ENCODE assay signal across 24 cellular contexts in genomic region chr3:55718956-55719355, GRCh38.
DNase-seq lines count a peak whose midpoint lies in the region; ATAC-seq and TF ChIP-seq lines count a peak whose summit lies in the region.
"Had no signal": no experiment of that assay in that cellular context is flagged by ENCODE, and none has a peak within 500 bp of the region (broad histone marks: within the 10 kb centered on the region; RNA-seq: fewer than 3 reads in every experiment).

No MANE protein-coding gene starts in this region.

- H3K36me3 ChIP-seq in IMR-90 (ENCODE audit: control insufficient read depth, insufficient read depth, low read length) (no peaks in the 10 kb centered on the region), aorta (ENCODE audit: control insufficient read depth in 1 of 2, insufficient read depth in 2 of 2, low read length in 1 of 2) (no peaks in the 10 kb centered on the region), left ventricle myocardium inferior (no peaks in the 10 kb centered on the region), prostate gland (no peaks in the 10 kb centered on the region)
- H3K36me3 ChIP-seq: BLaER1, Peyer's patch, SJCRH30 had no signal

- H3K4me1 Mint-ChIP-seq in nephron, result peaks cover 51% of the 10 kb centered on the region
- H3K4me1 Mint-ChIP-seq: CD4-positive, alpha-beta memory T cell had no signal

- H3K23ac ChIP-seq in IMR-90 (ENCODE audit: low read depth, low read length), result peak overlapping the region; percentile 68; the same call in 1 of the 2 replicates

- H2AK5ac ChIP-seq in IMR-90 (ENCODE audit: low read depth, low read length), result peak overlapping the region; percentile 72; the same call in 1 of the 2 replicates

- H3K9me3 Mint-ChIP-seq in nephron, result no peaks in the 10 kb centered on the region

- H4K91ac ChIP-seq in IMR-90 (ENCODE audit: insufficient read depth, low read depth, low read length), result peak overlapping the region; percentile 87

- H4K5ac ChIP-seq in IMR-90 (ENCODE audit: low read depth, low read length), result peak overlapping the region; percentile 57; the same call in 1 of the 2 replicates

- peak overlapping the region; percentile 34 to 93 (median 66) for H3K27ac Mint-ChIP-seq in nephron

- TF ChIP-seq POLR2A in IMR-90 (IDR thresholded peaks at IDR 0.05; ENCODE audit: low read depth, low read length) (no peak), prostate gland (IDR thresholded peaks at IDR 0.05) (no peak)

- TF ChIP-seq CTCF in IMR-90 (conservative IDR thresholded peaks at IDR 0.05; ENCODE audit: low read depth, low read length) (no peak), VCaP (conservative IDR thresholded peaks at IDR 0.05) (no peak), nephron (IDR thresholded peaks at IDR 0.05; ENCODE audit: unreplicated experiment in 3 of 3) (no peak), left ventricle myocardium inferior (IDR thresholded peaks at IDR 0.05; ENCODE audit: borderline replicate concordance) (no peak), prostate gland (IDR thresholded peaks at IDR 0.05) (no peak)

- H3K56ac ChIP-seq in IMR-90 (ENCODE audit: extremely low read depth, insufficient read depth, low read length), result no peak overlapping the region

- BruUV-seq in IMR-90 (replicated peaks; lab: Mats Ljungman, UMichigan), result no TSS peak

- peak overlapping the region; percentile 88 for H3K4ac ChIP-seq in IMR-90 (ENCODE audit: low read depth, low read length)

- peaks cover 5% of the 10 kb centered on the region; the same call in 1 of the 2 replicates for H3K9me1 ChIP-seq in IMR-90 (ENCODE audit: insufficient read depth, low read length)

- H3K36me3 Mint-ChIP-seq in nephron (ENCODE audit: low read depth), result no peaks in the 10 kb centered on the region
- H3K36me3 Mint-ChIP-seq: CD4-positive, alpha-beta memory T cell had no signal

- H3K18ac ChIP-seq in IMR-90 (ENCODE audit: low read depth, low read length), result peak overlapping the region; percentile 46; the same call in 1 of the 2 replicates

- 60% methylated on average over 1 of the region's 3 CpGs; no CpG with 5 or more reads in 1 of the 2 experiments for WGBS in IMR-90 (ENCODE audit: extremely low coverage in 2 of 2, insufficient read length in 1 of 2), 2 experiments
- WGBS in aorta, 2 donors, result 29 to 32% methylated on average over 3 of the region's 3 CpGs
- WGBS in prostate gland, result 80% methylated on average over 3 of the region's 3 CpGs

- H3K14ac ChIP-seq in IMR-90 (replicated peaks; ENCODE audit: low read depth, low read length), result peak overlapping the region; percentile 92

- no peak overlapping the region for H2AFZ ChIP-seq in IMR-90 (replicated peaks; ENCODE audit: low read length, poor library complexity)

- no peak overlapping the region for H3K9ac ChIP-seq in IMR-90 (ENCODE audit: low read depth, low read length)
- H3K9ac ChIP-seq: BLaER1, KMS-11 had no signal

- CTCF ChIA-PET in IMR-90 (lab: Yijun Ruan, JAX), result interaction anchor here (1.3 kb wide), 1 partner anchor 9 kb away, joined by 3 read pairs; no protein-coding TSS in a partner anchor

- peak overlapping the region; percentile 75 to 83 for H4K8ac ChIP-seq in IMR-90 (ENCODE audit: low read depth in 2 of 2, low read length in 2 of 2)

- ATAC-seq in IMR-90 (ENCODE audit: low read depth), result no peak
- peak; percentile 36 for ATAC-seq in aorta (ENCODE audit: low FRiP score)
- ATAC-seq: HCT116 had no signal

- no peak overlapping the region for H3K27ac ChIP-seq in IMR-90 (ENCODE audit: insufficient read depth, low read length)
- peak overlapping the region; percentile 65 for H3K27ac ChIP-seq in VCaP
- H3K27ac ChIP-seq in aorta (ENCODE audit: low read depth in 1 of 2, low read length in 2 of 2), result no peak overlapping the region
- no peak overlapping the region for H3K27ac ChIP-seq in left ventricle myocardium inferior (replicated peaks)
- no peak overlapping the region for H3K27ac ChIP-seq in prostate gland
- H3K27ac ChIP-seq: BLaER1, KMS-11, Peyer's patch, SJCRH30 had no signal

- peak overlapping the region; percentile 43 for H2BK5ac ChIP-seq in IMR-90 (ENCODE audit: low read depth, low read length, poor library complexity, severe bottlenecking)

- no peak overlapping the region for H3K4me3 ChIP-seq in IMR-90 (ENCODE audit: insufficient read depth, low read depth, low read length)
- H3K4me3 ChIP-seq in aorta (ENCODE audit: low read length in 2 of 2), result no peak overlapping the region
- H3K4me3 ChIP-seq in left ventricle myocardium inferior, result no peak overlapping the region
- no peak overlapping the region for H3K4me3 ChIP-seq in prostate gland
- H3K4me3 ChIP-seq: BLaER1, GM12878, Peyer's patch, SJCRH30 had no signal

- dilution Hi-C loops in IMR-90 (cut with HindIII; ENCODE audit: low sequenced_read_pairs, unreplicated experiment), result no loop called here

- H3K27me3 ChIP-seq in IMR-90 (ENCODE audit: control insufficient read depth, insufficient read depth, low read length) (peaks cover under 1% of the 10 kb centered on the region; the same call in 1 of the 2 replicates), aorta (ENCODE audit: control insufficient read depth in 1 of 2, insufficient read depth in 2 of 2, low read length in 1 of 2) (no peaks in the 10 kb centered on the region), left ventricle myocardium inferior (ENCODE audit: low read depth) (peaks cover 23% of the 10 kb centered on the region), prostate gland (replicated peaks; ENCODE audit: insufficient read depth) (no peaks in the 10 kb centered on the region)
- H3K27me3 ChIP-seq: BLaER1, Peyer's patch, SJCRH30 had no signal

- POLR2A ChIA-PET in IMR-90 (lab: Charles Lee; ENCODE audit: unreplicated experiment), result no interaction called here

- H2BK20ac ChIP-seq in IMR-90 (ENCODE audit: low read depth, low read length), result peak overlapping the region; percentile 93

- TF ChIP-seq RAD21 in IMR-90 (IDR thresholded peaks at IDR 0.05; ENCODE audit: low read length), result no peak

- no peak overlapping the region for H3K4me3 Mint-ChIP-seq in nephron
- H3K4me3 Mint-ChIP-seq: CD4-positive, alpha-beta memory T cell had no signal

- H3K27me3 Mint-ChIP-seq in nephron (ENCODE audit: low read depth), result peaks cover 4% of the 10 kb centered on the region
- H3K27me3 Mint-ChIP-seq: CD4-positive, alpha-beta memory T cell had no signal

- H3K4me1 ChIP-seq in IMR-90 (ENCODE audit: control insufficient read depth, insufficient read depth, low read length), result peaks cover 2% of the 10 kb centered on the region
- H3K4me1 ChIP-seq in aorta (ENCODE audit: control insufficient read depth in 1 of 2, insufficient read depth in 2 of 2, low read length in 2 of 2), result no peaks in the 10 kb centered on the region
- H3K4me1 ChIP-seq in left ventricle myocardium inferior, result no peaks in the 10 kb centered on the region
- no peaks in the 10 kb centered on the region for H3K4me1 ChIP-seq in prostate gland (replicated peaks)
- H3K4me1 ChIP-seq: Caco-2, Peyer's patch had no signal

- H2BK120ac ChIP-seq in IMR-90 (ENCODE audit: low read depth, low read length), result peak overlapping the region; percentile 91

- H3K4me2 ChIP-seq in IMR-90 (ENCODE audit: low read depth, low read length), result no peak overlapping the region
- H3K4me2 ChIP-seq: BLaER1, KMS-11 had no signal

- in situ Hi-C loops in IMR-90 (cut with MboI; ENCODE audit: low sequenced_read_pairs), result no loop called here

- intact Hi-C loops in IMR-90 (cut with micrococcal nuclease) (loop anchor here (5.0 kb wide), 1 partner anchor 162 kb away; no protein-coding TSS in a partner anchor), aorta (cut with DNase I) (no loop called here), left ventricle myocardium inferior (cut with micrococcal nuclease) (no loop called here), prostate gland (cut with DNase I) (loop anchor here (5.0 kb wide), 1 partner anchor 232 kb away; the partner anchor contains the start of gene WNT5A)

- H4K20me1 ChIP-seq in IMR-90 (ENCODE audit: insufficient read depth, low read length), result no peaks in the 10 kb centered on the region
- H4K20me1 ChIP-seq: BLaER1 had no signal

- H3K79me1 ChIP-seq in IMR-90 (ENCODE audit: low read depth in 1 of 2, low read length in 2 of 2), result peaks cover 0 to 5% of the 10 kb centered on the region in 2 experiments; a peak in 1 of 4 replicates

- peak overlapping the region; percentile 6; the same call in 2 of the 3 replicates for H2BK15ac ChIP-seq in IMR-90 (ENCODE audit: low read depth, low read length)

- no peak overlapping the region for H2AK9ac ChIP-seq in IMR-90 (replicated peaks; ENCODE audit: low read depth, low read length, poor library complexity)

- no peak for DNase-seq in IMR-90
- no peak for DNase-seq in aorta
- no peak for DNase-seq in middle frontal gyrus (ENCODE audit: extremely low spot score, low spot score)
- DNase-seq in left ventricle myocardium inferior, result no peak
- no peak for DNase-seq in prostate gland (ENCODE audit: low spot score)
- DNase-seq: ACHN; Caco-2; CD4-positive, alpha-beta memory T cell; DMS 273 treated with DMSO at 0.1 percent for 48 hours; DND-41; NCI-H1105; NCI-H2081; NCI-H2171; NCI-H345; NCI-H774; NK-92 treated with Interleukin-12 subunit alpha and Interleukin-12 subunit beta, amount 100 ng/mL, for 24 hours; Peyer's patch; SJCRH30 had no signal

- H3K9me3 ChIP-seq in IMR-90 (ENCODE audit: control insufficient read depth, insufficient read depth, low read length) (no peaks in the 10 kb centered on the region), aorta (ENCODE audit: control insufficient read depth, low read length) (peaks cover 2% of the 10 kb centered on the region), left ventricle myocardium inferior (replicated peaks) (no peaks in the 10 kb centered on the region), prostate gland (no peaks in the 10 kb centered on the region)
- H3K9me3 ChIP-seq: BLaER1, Caco-2, Peyer's patch, SJCRH30 had no signal

TF ChIP-seq in IMR-90, 13 proteins besides CTCF, POLR2A, EP300 and RAD21:
- TF ChIP-seq SMC3 (IDR thresholded peaks at IDR 0.05; ENCODE audit: low read depth, low read length), result no peak
- TF ChIP-seq MAZ (IDR thresholded peaks at IDR 0.05; ENCODE audit: borderline replicate concordance, low read depth, low read length), result no peak
- no peak for TF ChIP-seq BHLHE40 (IDR thresholded peaks at IDR 0.05; ENCODE audit: low read depth, low read length)

Comparison
In these comparisons a context has a peak if more than half of its experiments do, and no peak if none do; other contexts are left out.
1. intact Hi-C loops: an anchor here in IMR-90 (5.0 kb wide) and prostate gland (5.0 kb wide); none called in aorta and left ventricle myocardium inferior.